ENCODE assay signal across 1 cellular context in the genomic region with DNA sequence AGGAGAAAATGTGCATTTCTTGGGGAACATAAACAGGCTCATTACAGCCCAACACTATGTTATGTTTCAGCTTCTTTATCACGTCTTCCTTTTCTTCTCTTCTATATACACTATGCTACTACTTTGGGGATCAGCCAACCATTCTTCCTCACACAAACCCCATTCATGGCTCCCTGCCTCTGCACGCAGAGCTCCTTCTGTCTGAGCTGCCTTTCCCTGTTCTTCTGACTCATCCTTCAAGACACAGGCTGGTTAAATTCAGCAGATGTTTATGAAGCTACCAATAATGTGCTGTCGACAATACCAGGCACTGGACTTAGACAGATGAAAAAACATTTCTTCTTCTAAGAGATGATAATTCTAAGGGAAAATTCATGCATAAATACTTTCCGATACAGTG.
TF ChIP-seq lines count a peak whose summit lies in the region.

No MANE protein-coding gene starts in this region.

TF ChIP-seq in IMR-90, 13 proteins besides CTCF, POLR2A, EP300 and RAD21 (continued from another document):
- no peak for TF ChIP-seq MXI1 (IDR thresholded peaks at IDR 0.05; ENCODE audit: borderline replicate concordance, low read depth, low read length)
- no peak for TF ChIP-seq SMC3 (IDR thresholded peaks at IDR 0.05; ENCODE audit: low read depth, low read length)
- TF ChIP-seq FOS (IDR thresholded peaks at IDR 0.05; ENCODE audit: low read depth, low read length) = peak; percentile 45; the same call in 1 of the 2 replicates
- 0 out of 2 replicates have a peak, but pooled peaks have one; percentile 15 for TF ChIP-seq BHLHE40 (IDR thresholded peaks at IDR 0.05; ENCODE audit: low read depth, low read length)
- peak; percentile 89 for TF ChIP-seq RCOR1 (IDR thresholded peaks at IDR 0.05; ENCODE audit: insufficient replicate concordance, low read length)
- TF ChIP-seq MAFK (IDR thresholded peaks at IDR 0.05; ENCODE audit: low read depth, low read length) = no peak
- no peak for TF ChIP-seq RFX5 (IDR thresholded peaks at IDR 0.05; ENCODE audit: low read depth, low read length)
- TF ChIP-seq CEBPB (IDR thresholded peaks at IDR 0.05; ENCODE audit: low read depth, low read length) = no peak
